In the genomic region with DNA sequence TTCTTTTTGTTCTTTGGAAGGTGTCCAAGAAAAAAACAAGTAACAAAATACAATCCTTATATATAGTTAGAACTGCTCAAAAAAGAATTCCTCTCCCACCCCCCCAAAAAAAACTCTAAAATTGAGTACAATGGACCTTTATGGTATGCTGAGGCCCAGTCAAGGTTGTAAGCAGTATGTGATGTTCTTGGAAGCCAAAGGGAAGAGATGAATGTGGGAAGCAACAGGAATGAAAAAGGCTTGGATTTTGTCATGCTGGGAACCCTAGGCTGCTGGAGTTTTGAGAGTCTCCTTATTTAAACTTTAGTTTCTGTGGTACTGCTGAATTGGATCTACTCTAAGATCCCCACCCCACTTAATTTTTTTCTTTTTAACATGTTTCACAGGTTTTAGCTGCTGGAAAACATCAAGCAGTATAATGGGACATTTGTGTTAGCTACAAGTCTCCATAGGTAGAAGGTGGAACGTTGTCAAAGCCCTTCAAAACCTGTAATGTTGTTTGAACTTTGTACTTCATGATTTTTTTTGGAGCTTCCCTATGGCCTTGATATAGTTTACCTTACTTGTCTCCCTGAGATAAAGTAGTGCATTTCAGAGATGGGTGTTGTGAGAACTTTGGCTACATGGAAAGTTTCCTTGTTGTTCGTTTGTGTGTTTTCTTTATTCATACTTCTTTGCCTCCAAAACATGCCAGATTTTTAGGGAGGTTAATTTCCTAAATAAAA, we compare ENCODE assay signal across 18 cellular contexts.
"Had no signal": no experiment of that assay in that cellular context is flagged by ENCODE, and none has a peak within 500 bp of the region (broad histone marks: within the 10 kb centered on the region; RNA-seq: fewer than 3 reads in every experiment).

No MANE protein-coding gene starts in this region.

- ATAC-seq: esophagus mucosa; heart right ventricle; left ventricle myocardium superior; sciatic nerve; stimulated activated naive B cell treated with anti-CD40 and anti-IgM and Interleukin-4, amounts not matched to agents 10 μg/mL and 1 μg/mL and 100 μg/mL, for 72 hours; stimulated activated naive CD8-positive, alpha-beta T cell treated with anti-CD3 and anti-CD28 coated beads, Interleukin-15, amount 100 ng/mL, for 72 hours had no signal

- H3K4me3 ChIP-seq: heart right ventricle, lung, thoracic aorta had no signal

- DNase-seq: effector memory CD4-positive, alpha-beta T cell; heart right ventricle; immature natural killer cell; left ventricle myocardium superior; mesenchymal stem cell; midbrain; naive B cell; posterior cingulate gyrus; stimulated activated CD4-positive, alpha-beta T cell treated with anti-CD3 and anti-CD28 coated beads, Interleukin-2, amount 100 ng/mL, for 24 hours; stimulated activated CD4-positive, alpha-beta T cell treated with anti-CD3 and anti-CD28 coated beads, Interleukin-4, amount 100 ng/mL, for 4 hours; stimulated activated naive B cell treated with anti-CD40 and anti-IgM and Interleukin-4, amounts not matched to agents 10 μg/mL and 1 μg/mL and 100 μg/mL, for 72 hours; stimulated activated naive CD8-positive, alpha-beta T cell treated with anti-CD3 and anti-CD28 coated beads, Interleukin-15, amount 100 ng/mL, for 72 hours; trophoblast cell had no signal

- H3K27ac ChIP-seq: heart right ventricle, neutrophil, thoracic aorta had no signal

- H3K27me3 ChIP-seq: heart right ventricle, neutrophil had no signal

- H3K36me3 ChIP-seq: heart right ventricle, neutrophil, thoracic aorta had no signal

- H3K9me3 ChIP-seq: heart right ventricle, neutrophil, thoracic aorta had no signal
